15 cellular contexts compared by ENCODE assay signal in the genomic region with DNA sequence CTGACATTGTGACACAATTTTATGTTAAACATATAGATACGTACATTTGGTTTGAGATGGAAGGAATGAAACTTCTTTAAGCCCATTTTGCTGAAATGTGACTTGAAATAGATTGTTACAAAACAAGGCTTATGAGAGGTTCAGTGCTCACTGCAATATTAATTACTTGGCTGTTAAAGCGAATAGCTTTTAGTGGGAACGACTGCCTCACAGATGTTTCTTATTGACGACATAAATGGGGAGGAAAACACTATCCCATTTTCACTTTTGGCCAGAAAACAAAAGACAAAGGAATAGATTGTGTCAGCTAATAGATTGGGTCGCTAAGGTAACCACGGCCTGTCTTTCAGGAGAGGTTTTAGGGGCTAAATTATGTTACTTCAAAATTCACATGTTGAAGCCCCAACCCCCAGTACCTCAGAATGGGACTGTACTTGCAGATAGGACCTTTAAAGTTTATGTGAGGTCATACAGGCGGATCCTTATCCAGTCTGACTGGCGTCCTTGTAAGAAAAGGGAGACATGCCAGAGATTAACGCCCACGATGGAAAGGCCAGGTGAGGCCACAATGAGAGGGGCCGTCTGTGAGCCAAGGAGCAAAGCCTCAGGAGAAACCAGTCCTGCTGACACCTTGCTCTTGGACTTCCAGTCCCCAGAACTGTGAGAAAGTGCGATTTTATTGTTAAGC. TPM values are rescaled to one million over a fixed set of nuclear protein-coding genes. Genes with fewer than 3 reads are reported as not detected.
DNase-seq lines count a peak whose midpoint lies in the region; ATAC-seq and TF ChIP-seq lines count a peak whose summit lies in the region.
"Had no signal": no experiment of that assay in that cellular context is flagged by ENCODE, and none has a peak within 500 bp of the region (broad histone marks: within the 10 kb centered on the region; RNA-seq: fewer than 3 reads in every experiment).

No MANE protein-coding gene starts in this region.

- no peaks in the 10 kb centered on the region for H3K36me3 ChIP-seq in muscle layer of colon (ENCODE audit: insufficient read depth, low read length)
- H3K36me3 ChIP-seq in tibial nerve, result no peaks in the 10 kb centered on the region

- no peak for TF ChIP-seq CTCF in fibroblast of the aortic adventitia (IDR thresholded peaks at IDR 0.05; ENCODE audit: insufficient read depth, low read length)
- no peak for TF ChIP-seq CTCF in tibial nerve (IDR thresholded peaks at IDR 0.05)

- no peak overlapping the region for H3K9ac ChIP-seq in muscle layer of colon (ENCODE audit: low read length)

- H3K27me3 ChIP-seq in muscle layer of colon (ENCODE audit: control insufficient read depth in 1 of 2, insufficient read depth in 2 of 2, low read length in 2 of 2) (no peaks in the 10 kb centered on the region), tibial nerve (no peaks in the 10 kb centered on the region)
- H3K27me3 ChIP-seq: ascending aorta had no signal

- H3K27ac ChIP-seq in muscle layer of colon (ENCODE audit: low read depth, low read length) (peak overlapping the region; percentile 3), tibial nerve (peak overlapping the region in 3 of 4 donors; percentile 10 to 58 (median 41))

- H3K4me3 Mint-ChIP-seq in activated T-cell treated with anti-CD3 and anti-CD28 coated beads, Interleukin-2, amount 50 U/mL, for 4 hours, result no peak overlapping the region
- H3K4me3 Mint-ChIP-seq: activated CD8-positive, alpha-beta T cell treated with anti-CD3 and anti-CD28 coated beads for 36 hours; CD4-positive, alpha-beta T cell; naive thymus-derived CD8-positive, alpha-beta T cell had no signal

- ATAC-seq in HG02852 (IDR thresholded peaks at IDR 0.05; ENCODE audit: unreplicated experiment), result no peak
- ATAC-seq in activated T-cell treated with anti-CD3 and anti-CD28 coated beads, Interleukin-2, amount 50 U/mL, for 4 hours, result no peak
- ATAC-seq in HG03520 (IDR thresholded peaks at IDR 0.05; ENCODE audit: unreplicated experiment), result no peak
- ATAC-seq: activated CD8-positive, alpha-beta T cell treated with anti-CD3 and anti-CD28 coated beads for 36 hours; naive thymus-derived CD8-positive, alpha-beta T cell had no signal

- no peaks in the 10 kb centered on the region for H3K9me3 Mint-ChIP-seq in activated T-cell treated with anti-CD3 and anti-CD28 coated beads, Interleukin-2, amount 50 U/mL, for 4 hours
- H3K9me3 Mint-ChIP-seq: activated CD8-positive, alpha-beta T cell treated with anti-CD3 and anti-CD28 coated beads for 36 hours; activated T-helper 2 cell treated with anti-CD3 and anti-CD28 coated beads, Interferon-gamma antibody, Interleukin-2, Interleukin-4, amounts not matched to agents 10 μg/mL and 5 μg/mL and 100 μg/mL, durations not matched to agents 14 hours and 24 hours and 36 hours; CD4-positive, alpha-beta T cell had no signal

- no peak for TF ChIP-seq EP300 in tibial nerve (IDR thresholded peaks at IDR 0.05)

- H3K36me3 Mint-ChIP-seq in activated T-cell treated with anti-CD3 and anti-CD28 coated beads, Interleukin-2, amount 50 U/mL, for 4 hours (ENCODE audit: insufficient read depth), result no peaks in the 10 kb centered on the region
- H3K36me3 Mint-ChIP-seq: naive thymus-derived CD8-positive, alpha-beta T cell had no signal

- H3K4me3 ChIP-seq in fibroblast of the aortic adventitia (ENCODE audit: low read depth, low read length) (no peak overlapping the region), muscle layer of colon (ENCODE audit: low read depth in 1 of 2, low read length in 2 of 2) (no peak overlapping the region), tibial nerve (no peak overlapping the region)
- H3K4me3 ChIP-seq: ascending aorta had no signal

- DNase-seq in NCI-H82 (lab: John Stamatoyannopoulos, UW) (peak; percentile 21), NCI-H82 treated with DMSO at 0.1 percent for 48 hours (lab: John Stamatoyannopoulos, UW; ENCODE audit: unreplicated experiment) (no peak), fibroblast of the aortic adventitia (ENCODE audit: low read depth) (peak; percentile 35), tibial nerve (ENCODE audit: low spot score in 2 of 2) (no peak)
- no peak for DNase-seq in activated T-cell treated with anti-CD3 and anti-CD28 coated beads, Interleukin-2, amount 50 U/mL, for 4 hours
- DNase-seq: activated CD8-positive, alpha-beta T cell treated with anti-CD3 and anti-CD28 coated beads for 36 hours; CD4-positive, alpha-beta T cell; naive thymus-derived CD8-positive, alpha-beta T cell; retina; stimulated activated CD4-positive, alpha-beta T cell treated with anti-CD3 and anti-CD28 coated beads, Interleukin-4, amount 100 ng/mL, for 1 hour had no signal

- H3K4me1 ChIP-seq in muscle layer of colon (ENCODE audit: insufficient read depth, low read length) (peaks cover 30% of the 10 kb centered on the region), tibial nerve (peaks cover 0 to 53% (median 5%) of the 10 kb centered on the region in 4 donors)

- TF ChIP-seq POLR2A in tibial nerve (IDR thresholded peaks at IDR 0.05), result no peak

- H3K4me1 Mint-ChIP-seq in activated T-cell treated with anti-CD3 and anti-CD28 coated beads, Interleukin-2, amount 50 U/mL, for 4 hours (ENCODE audit: low read depth), result peaks cover 6% of the 10 kb centered on the region

- H3K27me3 Mint-ChIP-seq in activated T-cell treated with anti-CD3 and anti-CD28 coated beads, Interleukin-2, amount 50 U/mL, for 4 hours (ENCODE audit: low read depth), result no peaks in the 10 kb centered on the region
- H3K27me3 Mint-ChIP-seq: activated CD8-positive, alpha-beta T cell treated with anti-CD3 and anti-CD28 coated beads for 36 hours; CD4-positive, alpha-beta T cell had no signal

- H3K9me3 ChIP-seq in muscle layer of colon (ENCODE audit: low read length) (no peaks in the 10 kb centered on the region), tibial nerve (no peaks in the 10 kb centered on the region)
- H3K9me3 ChIP-seq: ascending aorta had no signal

- WGBS in tibial nerve, 2 donors, result 48 to 59% methylated on average over 12 of the region's 12 CpGs

RNA-seq across cellular contexts. Expression of gene INPP1, which starts 10.8 kb away (rescaled TPM):
- total RNA-seq in fibroblast of the aortic adventitia (ENCODE audit: low replicate concordance), result 9.2 and 11.8 TPM in 2 replicates
- total RNA-seq in tibial nerve, result 10 to 100 TPM; 14.7 to 21.0 (median 15.8) TPM
- 1 to 10 TPM; 3.6 to 4.3 (median 3.6) TPM for total RNA-seq in activated T-cell treated with anti-CD3 and anti-CD28 coated beads, Interleukin-2, amount 50 U/mL, for 4 hours

RNA-seq across cellular contexts. Expression of gene HIBCH, which starts 34.5 kb away (rescaled TPM):
- total RNA-seq in fibroblast of the aortic adventitia (ENCODE audit: low replicate concordance) (21.5 and 24.4 TPM in 2 replicates), tibial nerve (10 to 100 TPM; 15.6 to 19.9 (median 17.8) TPM)
- 10 to 100 TPM; 17.6 to 28.2 (median 23.1) TPM for total RNA-seq in activated T-cell treated with anti-CD3 and anti-CD28 coated beads, Interleukin-2, amount 50 U/mL, for 4 hours

RNA-seq across cellular contexts. Expression of gene MFSD6, which starts 54.0 kb away (rescaled TPM):
- total RNA-seq in fibroblast of the aortic adventitia (ENCODE audit: low replicate concordance) (2.2 and 8.0 TPM in 2 replicates), tibial nerve (10 to 100 TPM; 87.1 to 96.6 (median 92.4) TPM)
- 10 to 100 TPM; 38.2 to 42.1 (median 41.0) TPM for total RNA-seq in activated T-cell treated with anti-CD3 and anti-CD28 coated beads, Interleukin-2, amount 50 U/mL, for 4 hours

Comparison
In these comparisons a context has a peak if more than half of its experiments do, and no peak if none do; other contexts are left out.
1. DNase-seq: peak in NCI-H82 (single experiment) and fibroblast of the aortic adventitia (single experiment); none in NCI-H82 treated with DMSO at 0.1 percent for 48 hours (single experiment), tibial nerve (0 of 2) and activated T-cell treated with anti-CD3 and anti-CD28 coated beads, Interleukin-2, amount 50 U/mL, for 4 hours (single experiment).